Comparison of ENCODE assay signal across 1 cellular context in genomic region chr6:30184417-30185031, GRCh38.
A peak's percentile ranks its signal among the peaks of the same experiment; 100 is the strongest.
TF ChIP-seq lines count a peak whose summit lies in the region.

No MANE protein-coding gene starts in this region.

TF ChIP-seq in PFSK-1, 5 proteins besides CTCF, POLR2A, EP300 and RAD21 (continued from another document):
- TF ChIP-seq SIN3A (IDR thresholded peaks at IDR 0.05; ENCODE audit: borderline replicate concordance, insufficient read depth, low read length): no peak
- TF ChIP-seq REST (IDR thresholded peaks at IDR 0.05; ENCODE audit: insufficient read depth in 1 of 2, low read depth in 2 of 2, low read length in 2 of 2): no peak
- TF ChIP-seq POLR2AphosphoS5 (IDR thresholded peaks at IDR 0.05; ENCODE audit: low read depth, low read length): peak; percentile 35; the same call in 1 of the 2 replicates
